8 cellular contexts compared by ENCODE assay signal in genomic region chrX:47623540-47624027, GRCh38. TPM values are rescaled to one million over a fixed set of nuclear protein-coding genes. Genes with fewer than 3 reads are reported as not detected.
A peak's percentile ranks its signal among the peaks of the same experiment; 100 is the strongest.
DNase-seq lines count a peak whose midpoint lies in the region; ATAC-seq, FAIRE-seq and TF ChIP-seq lines count a peak whose summit lies in the region.

No MANE protein-coding gene starts in this region.

- no peaks in the 10 kb centered on the region for H3K36me3 Mint-ChIP-seq in activated CD8-positive, alpha-beta T cell treated with anti-CD3 and anti-CD28 coated beads, Interleukin-2, amount 10 ng/mL, durations not matched to agents 7 days and 5 days (ENCODE audit: low read depth)
- peaks cover 7% of the 10 kb centered on the region for H3K36me3 Mint-ChIP-seq in endothelial cell (ENCODE audit: low read depth, unreplicated experiment)

- no peak for DNase-seq in GM18507 (ENCODE audit: extremely low spot score, insufficient read length, low read depth)
- peak; percentile 98 for DNase-seq in NCI-H2227 (lab: John Stamatoyannopoulos, UW; ENCODE audit: unreplicated experiment)
- peak; percentile 39 for DNase-seq in activated CD8-positive, alpha-beta T cell treated with anti-CD3 and anti-CD28 coated beads, Interleukin-2, amount 10 ng/mL, durations not matched to agents 7 days and 5 days
- peak; percentile 51 for DNase-seq in endothelial cell (ENCODE audit: low spot score)
- peak; percentile 32 for DNase-seq in middle frontal gyrus (ENCODE audit: extremely low spot score, low spot score)
- DNase-seq in transverse colon: peak; percentile 34
- no peak for DNase-seq in tibial nerve (ENCODE audit: low spot score in 2 of 2)
- no peak for DNase-seq in SKM-1 treated with dmso at 0.1 percent for 144 hours (lab: John Stamatoyannopoulos, UW; ENCODE audit: unreplicated experiment)

- peak overlapping the region; percentile 78 for H3K4me3 Mint-ChIP-seq in activated CD8-positive, alpha-beta T cell treated with anti-CD3 and anti-CD28 coated beads, Interleukin-2, amount 10 ng/mL, durations not matched to agents 7 days and 5 days
- H3K4me3 Mint-ChIP-seq in endothelial cell (ENCODE audit: unreplicated experiment): peak overlapping the region; percentile 88

- H3K36me3 ChIP-seq in transverse colon (no peaks in the 10 kb centered on the region), tibial nerve (peaks cover 0 to 7% (median 0%) of the 10 kb centered on the region in 3 donors)

- H3K27ac Mint-ChIP-seq in activated CD8-positive, alpha-beta T cell treated with anti-CD3 and anti-CD28 coated beads, Interleukin-2, amount 10 ng/mL, durations not matched to agents 7 days and 5 days: no peak overlapping the region
- no peak overlapping the region for H3K27ac Mint-ChIP-seq in endothelial cell (ENCODE audit: unreplicated experiment)

- WGBS in transverse colon (ENCODE audit: low coverage in 1 of 2), 2 donors: 20% methylated on average over 35 of the region's 35 CpGs; no CpG with 5 or more reads in 1 of the 2 donors
- WGBS in tibial nerve, 2 donors: 0 to 27% methylated on average over 6 to 35 of the region's 35 CpGs

- intact Hi-C loops in transverse colon (cut with DNase I; ENCODE audit: low total_unique reads): no loop called here

- H3K27ac ChIP-seq in transverse colon: no peak overlapping the region
- H3K27ac ChIP-seq in tibial nerve: no peak overlapping the region

- no peak for TF ChIP-seq CTCF in endothelial cell (IDR thresholded peaks at IDR 0.05; ENCODE audit: unreplicated experiment)
- TF ChIP-seq CTCF in transverse colon (IDR thresholded peaks at IDR 0.05): no peak
- no peak for TF ChIP-seq CTCF in tibial nerve (IDR thresholded peaks at IDR 0.05)

- in situ Hi-C loops in transverse colon (cut with MboI; ENCODE audit: low pct_ligation_motif_present in 1 of 4, low pct_unique_long_range_greater_than_20kb in 1 of 4, low sequenced_read_pairs in 3 of 4): no loop called here

- peaks cover 20% of the 10 kb centered on the region for H3K27me3 Mint-ChIP-seq in activated CD8-positive, alpha-beta T cell treated with anti-CD3 and anti-CD28 coated beads, Interleukin-2, amount 10 ng/mL, durations not matched to agents 7 days and 5 days (ENCODE audit: low read depth)
- H3K27me3 Mint-ChIP-seq in endothelial cell (ENCODE audit: unreplicated experiment): peaks cover 4% of the 10 kb centered on the region

- H3K27me3 ChIP-seq in transverse colon: peaks cover 5% of the 10 kb centered on the region
- peaks cover 0 to 10% of the 10 kb centered on the region in 2 donors for H3K27me3 ChIP-seq in tibial nerve

- TF ChIP-seq POLR2A in transverse colon (IDR thresholded peaks at IDR 0.05) (no peak), tibial nerve (IDR thresholded peaks at IDR 0.05) (no peak)

- H3K4me3 ChIP-seq in transverse colon (peak overlapping the region in 1 of 4 donors; percentile 24), tibial nerve (peak overlapping the region in 2 of 4 donors; percentile 9 to 32)

- peak; percentile 61 for FAIRE-seq in GM18507 (lab: Jason Lieb, UNC)

- no peak for TF ChIP-seq EP300 in transverse colon (IDR thresholded peaks at IDR 0.05; ENCODE audit: low read depth)
- no peak for TF ChIP-seq EP300 in tibial nerve (IDR thresholded peaks at IDR 0.05)

- CTCF ChIA-PET in activated CD8-positive, alpha-beta T cell treated with anti-CD3 and anti-CD28 coated beads, Interleukin-2, amount 10 ng/mL, durations not matched to agents 7 days and 5 days (lab: Charles Lee): no interaction called here

- H3K9me3 ChIP-seq in transverse colon: no peaks in the 10 kb centered on the region
- no peaks in the 10 kb centered on the region for H3K9me3 ChIP-seq in tibial nerve

- peaks cover 0 to 4% (median 2%) of the 10 kb centered on the region in 4 donors for H3K4me1 ChIP-seq in transverse colon
- H3K4me1 ChIP-seq in tibial nerve: peaks cover 0 to 2% (median 0%) of the 10 kb centered on the region in 4 donors

- POLR2A ChIA-PET in activated CD8-positive, alpha-beta T cell treated with anti-CD3 and anti-CD28 coated beads, Interleukin-2, amount 10 ng/mL, durations not matched to agents 7 days and 5 days (lab: Charles Lee): interaction anchor here (1.0 kb wide), 1 partner anchor 57 kb away, joined by 4 read pairs; no protein-coding TSS in a partner anchor

- peak; percentile 58 for ATAC-seq in activated CD8-positive, alpha-beta T cell treated with anti-CD3 and anti-CD28 coated beads, Interleukin-2, amount 10 ng/mL, durations not matched to agents 7 days and 5 days

- no peaks in the 10 kb centered on the region for H3K9me3 Mint-ChIP-seq in activated CD8-positive, alpha-beta T cell treated with anti-CD3 and anti-CD28 coated beads, Interleukin-2, amount 10 ng/mL, durations not matched to agents 7 days and 5 days (ENCODE audit: insufficient read depth)
- no peaks in the 10 kb centered on the region for H3K9me3 Mint-ChIP-seq in endothelial cell (ENCODE audit: unreplicated experiment)

- H3K4me1 Mint-ChIP-seq in activated CD8-positive, alpha-beta T cell treated with anti-CD3 and anti-CD28 coated beads, Interleukin-2, amount 10 ng/mL, durations not matched to agents 7 days and 5 days (ENCODE audit: low read depth): peaks cover 17% of the 10 kb centered on the region
- H3K4me1 Mint-ChIP-seq in endothelial cell (ENCODE audit: unreplicated experiment): no peaks in the 10 kb centered on the region

RNA-seq across cellular contexts. Expression of gene SYN1, which starts 3.9 kb away (rescaled TPM):
- total RNA-seq in activated CD8-positive, alpha-beta T cell treated with anti-CD3 and anti-CD28 coated beads, Interleukin-2, amount 10 ng/mL, durations not matched to agents 7 days and 5 days: under 1 TPM; 0.57 to 0.58 TPM
- total RNA-seq in endothelial cell (ENCODE audit: unreplicated experiment) (2.9 TPM), transverse colon (under 1 TPM; 0.16 to 0.41 (median 0.39) TPM), tibial nerve (1 to 10 TPM in 1 of 4 donors, under 1 TPM in 1, not detected in 2; 0.42 to 1.2 TPM)

RNA-seq across cellular contexts. Expression of gene CFP, which starts 6.1 kb away (rescaled TPM):
- total RNA-seq in activated CD8-positive, alpha-beta T cell treated with anti-CD3 and anti-CD28 coated beads, Interleukin-2, amount 10 ng/mL, durations not matched to agents 7 days and 5 days: 10 to 100 TPM; 11.5 to 13.1 TPM
- 27.5 TPM for total RNA-seq in endothelial cell (ENCODE audit: unreplicated experiment)
- total RNA-seq in transverse colon: 1 to 10 TPM in 3 of 4 donors, under 1 TPM in 1; 0.60 to 10.0 (median 3.0) TPM
- total RNA-seq in tibial nerve: 10 to 100 TPM in 3 of 4 donors, 1 to 10 TPM in 1; 2.2 to 15.6 (median 12.1) TPM

RNA-seq across cellular contexts. Expression of gene ELK1, which starts 26.8 kb away (rescaled TPM):
- 10 to 100 TPM; 56.9 to 58.7 TPM for total RNA-seq in activated CD8-positive, alpha-beta T cell treated with anti-CD3 and anti-CD28 coated beads, Interleukin-2, amount 10 ng/mL, durations not matched to agents 7 days and 5 days
- total RNA-seq in endothelial cell (ENCODE audit: unreplicated experiment) (29.4 TPM), transverse colon (10 to 100 TPM; 11.6 to 27.5 (median 18.6) TPM), tibial nerve (10 to 100 TPM; 22.9 to 38.4 (median 25.8) TPM)

RNA-seq across cellular contexts. Expression of gene UXT, which starts 35.4 kb away (rescaled TPM):
- 100 to 1,000 TPM; 148 to 156 TPM for total RNA-seq in activated CD8-positive, alpha-beta T cell treated with anti-CD3 and anti-CD28 coated beads, Interleukin-2, amount 10 ng/mL, durations not matched to agents 7 days and 5 days
- total RNA-seq in endothelial cell (ENCODE audit: unreplicated experiment): 76.5 TPM
- total RNA-seq in transverse colon: 100 to 1,000 TPM in 2 of 4 donors, 10 to 100 TPM in 2; 21.3 to 122 (median 91.9) TPM
- 100 to 1,000 TPM in 3 of 4 donors, 10 to 100 TPM in 1; 95.7 to 129 (median 118) TPM for total RNA-seq in tibial nerve

RNA-seq across cellular contexts. Expression of gene TIMP1, which starts 41.3 kb away (rescaled TPM):
- total RNA-seq in activated CD8-positive, alpha-beta T cell treated with anti-CD3 and anti-CD28 coated beads, Interleukin-2, amount 10 ng/mL, durations not matched to agents 7 days and 5 days: 10 to 100 TPM; 58.7 to 68.5 TPM
- total RNA-seq in endothelial cell (ENCODE audit: unreplicated experiment): 267 TPM
- total RNA-seq in transverse colon: 10 to 100 TPM; 14.2 to 83.0 (median 43.6) TPM
- total RNA-seq in tibial nerve: 100 to 1,000 TPM; 133 to 621 (median 176) TPM

Comparison
In these comparisons a context has a peak if more than half of its experiments do, and no peak if none do; other contexts are left out.
1. DNase-seq: peak in NCI-H2227 (single experiment), activated CD8-positive, alpha-beta T cell treated with anti-CD3 and anti-CD28 coated beads, Interleukin-2, amount 10 ng/mL, durations not matched to agents 7 days and 5 days (single experiment), endothelial cell (single experiment), middle frontal gyrus (single experiment) and transverse colon (single experiment); none in GM18507 (single experiment), tibial nerve (0 of 2) and SKM-1 treated with dmso at 0.1 percent for 144 hours (single experiment).